In the genomic region with DNA sequence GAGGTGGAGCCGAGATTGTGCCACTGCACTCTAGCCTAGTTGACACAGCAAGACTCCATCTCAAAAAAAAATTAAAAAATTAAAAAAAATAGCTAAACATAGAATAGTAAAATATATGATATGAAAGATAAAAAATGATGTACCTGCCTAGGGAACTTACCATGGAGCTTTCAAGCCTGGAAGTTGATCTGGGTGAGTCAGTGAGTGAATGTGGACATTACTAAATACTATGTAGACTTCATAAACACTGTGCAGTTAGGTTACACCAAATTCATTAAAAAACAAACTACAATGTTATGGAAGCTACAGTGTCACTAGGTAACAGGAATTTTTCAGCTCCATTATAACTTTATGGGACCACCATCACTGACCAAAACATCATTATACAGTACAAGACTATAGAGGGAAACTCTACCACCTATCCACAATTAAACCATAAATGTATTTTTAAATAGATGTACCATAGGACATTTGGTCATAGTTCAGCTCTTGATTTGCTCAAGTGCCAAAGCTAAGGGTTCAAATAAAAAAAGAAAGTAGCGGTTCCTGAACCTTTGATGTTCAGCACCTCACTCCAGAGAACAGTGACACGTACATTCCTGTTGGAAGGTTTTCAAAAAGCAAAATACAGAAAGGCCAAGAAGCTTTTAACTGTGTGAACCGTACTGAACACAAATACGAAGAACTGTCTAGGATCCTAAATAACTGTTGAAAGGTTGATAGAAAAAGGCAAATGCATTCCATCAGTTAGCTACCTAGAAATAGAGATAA, we compare ENCODE assay signal across 1 cellular context.
TF ChIP-seq lines count a peak whose summit lies in the region.

No MANE protein-coding gene starts in this region.

TF ChIP-seq in HCT116, 20 proteins besides CTCF, POLR2A, EP300 and RAD21 (continued from another document):
- TF ChIP-seq, protein P1, sequence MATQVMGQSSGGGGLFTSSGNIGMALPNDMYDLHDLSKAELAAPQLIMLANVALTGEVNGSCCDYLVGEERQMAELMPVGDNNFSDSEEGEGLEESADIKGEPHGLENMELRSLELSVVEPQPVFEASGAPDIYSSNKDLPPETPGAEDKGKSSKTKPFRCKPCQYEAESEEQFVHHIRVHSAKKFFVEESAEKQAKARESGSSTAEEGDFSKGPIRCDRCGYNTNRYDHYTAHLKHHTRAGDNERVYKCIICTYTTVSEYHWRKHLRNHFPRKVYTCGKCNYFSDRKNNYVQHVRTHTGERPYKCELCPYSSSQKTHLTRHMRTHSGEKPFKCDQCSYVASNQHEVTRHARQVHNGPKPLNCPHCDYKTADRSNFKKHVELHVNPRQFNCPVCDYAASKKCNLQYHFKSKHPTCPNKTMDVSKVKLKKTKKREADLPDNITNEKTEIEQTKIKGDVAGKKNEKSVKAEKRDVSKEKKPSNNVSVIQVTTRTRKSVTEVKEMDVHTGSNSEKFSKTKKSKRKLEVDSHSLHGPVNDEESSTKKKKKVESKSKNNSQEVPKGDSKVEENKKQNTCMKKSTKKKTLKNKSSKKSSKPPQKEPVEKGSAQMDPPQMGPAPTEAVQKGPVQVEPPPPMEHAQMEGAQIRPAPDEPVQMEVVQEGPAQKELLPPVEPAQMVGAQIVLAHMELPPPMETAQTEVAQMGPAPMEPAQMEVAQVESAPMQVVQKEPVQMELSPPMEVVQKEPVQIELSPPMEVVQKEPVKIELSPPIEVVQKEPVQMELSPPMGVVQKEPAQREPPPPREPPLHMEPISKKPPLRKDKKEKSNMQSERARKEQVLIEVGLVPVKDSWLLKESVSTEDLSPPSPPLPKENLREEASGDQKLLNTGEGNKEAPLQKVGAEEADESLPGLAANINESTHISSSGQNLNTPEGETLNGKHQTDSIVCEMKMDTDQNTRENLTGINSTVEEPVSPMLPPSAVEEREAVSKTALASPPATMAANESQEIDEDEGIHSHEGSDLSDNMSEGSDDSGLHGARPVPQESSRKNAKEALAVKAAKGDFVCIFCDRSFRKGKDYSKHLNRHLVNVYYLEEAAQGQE (IDR thresholded peaks at IDR 0.05; ENCODE audit: low read depth) = no peak
- no peak for TF ChIP-seq JUND (IDR thresholded peaks at IDR 0.05)
- TF ChIP-seq, protein P2, sequence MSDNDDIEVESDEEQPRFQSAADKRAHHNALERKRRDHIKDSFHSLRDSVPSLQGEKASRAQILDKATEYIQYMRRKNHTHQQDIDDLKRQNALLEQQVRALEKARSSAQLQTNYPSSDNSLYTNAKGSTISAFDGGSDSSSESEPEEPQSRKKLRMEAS (IDR thresholded peaks at IDR 0.05) = no peak
- no peak for TF ChIP-seq ZNF274 (IDR thresholded peaks at IDR 0.05; ENCODE audit: low read depth, low read length)
- TF ChIP-seq CEBPB (IDR thresholded peaks at IDR 0.05; ENCODE audit: low read depth) = no peak
- TF ChIP-seq FOSL1 (IDR thresholded peaks at IDR 0.05; ENCODE audit: low read depth) = no peak
- TF ChIP-seq EZH2phosphoT487 (IDR thresholded peaks at IDR 0.05; ENCODE audit: borderline replicate concordance) = no peak
